ENCODE assay signal across 8 cellular contexts in the genomic region with DNA sequence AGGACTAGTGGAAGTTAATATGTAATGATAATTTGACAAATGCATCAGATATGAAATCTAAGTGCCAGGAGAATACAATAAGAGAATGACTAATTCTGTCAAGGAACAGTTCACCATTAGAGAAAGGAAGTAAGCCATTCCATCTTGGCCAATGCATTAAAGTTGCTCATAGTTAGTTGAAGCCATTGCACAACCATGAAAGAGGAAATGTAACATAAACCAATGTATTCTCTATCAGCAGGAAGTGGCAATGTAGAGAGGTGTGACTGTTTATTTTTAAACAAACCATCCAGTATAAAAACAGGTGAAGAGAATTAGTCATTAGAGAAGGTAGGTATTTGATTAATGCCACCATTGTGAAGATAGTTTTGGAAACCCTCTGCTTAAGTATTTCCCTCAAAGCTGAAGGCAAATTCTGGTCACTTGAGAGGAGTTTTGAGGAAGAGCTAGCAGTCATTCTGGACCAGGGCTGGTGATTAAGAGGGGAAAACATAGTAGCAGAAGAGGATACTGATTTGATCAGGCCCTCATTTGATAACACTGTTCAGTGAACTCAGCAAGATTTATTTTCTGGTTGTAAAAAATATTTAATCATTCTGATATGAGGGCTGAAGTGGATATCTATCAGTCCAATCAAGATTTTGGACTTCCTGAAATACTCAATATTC. TPM values are rescaled to one million over a fixed set of nuclear protein-coding genes. Genes with fewer than 3 reads are reported as not detected.
DNase-seq lines count a peak whose midpoint lies in the region; ATAC-seq and TF ChIP-seq lines count a peak whose summit lies in the region.

No MANE protein-coding gene starts in this region.

- H3K9ac ChIP-seq in adipocyte (ENCODE audit: low read length), result no peak overlapping the region

- H3K4me3 ChIP-seq in Jurkat, Clone E6-1 (ENCODE audit: low read length), result no peak overlapping the region
- no peak overlapping the region for H3K4me3 ChIP-seq in adipocyte (ENCODE audit: low read length)

- in situ Hi-C loops in G401 (cut with HindIII; ENCODE audit: low sequenced_read_pairs), result no loop called here

- no peaks in the 10 kb centered on the region for H3K27me3 ChIP-seq in adipocyte (replicated peaks; ENCODE audit: control insufficient read depth, insufficient read depth, low read length)

- peak; percentile 50 for DNase-seq in Jurkat, Clone E6-1 (ENCODE audit: low read depth, low spot score)
- peak; percentile 82 for DNase-seq in adipocyte (ENCODE audit: low read depth)
- DNase-seq in natural killer cell, result no peak
- DNase-seq in NCI-H526 treated with DMSO at 0.1 percent for 48 hours (lab: John Stamatoyannopoulos, UW), result no peak
- DNase-seq in G401 (ENCODE audit: low spot score), result no peak
- DNase-seq in stimulated activated CD4-positive, alpha-beta T cell treated with anti-CD3 and anti-CD28 coated beads, Interleukin-2, amount 100 ng/mL, for 24 hours, result no peak
- no peak for DNase-seq in NCI-H524 (lab: John Stamatoyannopoulos, UW)

- H3K27ac Mint-ChIP-seq in natural killer cell, result peak overlapping the region; percentile 82 to 83

- H3K9me3 Mint-ChIP-seq in natural killer cell, result no peaks in the 10 kb centered on the region

- peak overlapping the region; percentile 32 for H3K4me3 Mint-ChIP-seq in natural killer cell

- H3K36me3 ChIP-seq in adipocyte (ENCODE audit: control insufficient read depth, insufficient read depth, low read length, severe bottlenecking), result no peaks in the 10 kb centered on the region

- no peaks in the 10 kb centered on the region for H3K27me3 Mint-ChIP-seq in natural killer cell (ENCODE audit: low read depth in 2 of 2)

- peak; percentile 68 for ATAC-seq in GM18511 (IDR thresholded peaks at IDR 0.05; ENCODE audit: unreplicated experiment)
- peak; percentile 89 to 95 (median 92) for ATAC-seq in natural killer cell

- TF ChIP-seq CTCF in natural killer cell (IDR thresholded peaks at IDR 0.05), result no peak

- H3K4me1 Mint-ChIP-seq in natural killer cell, result peaks cover 14 to 15% of the 10 kb centered on the region in 2 donors

- intact Hi-C loops in natural killer cell (cut with micrococcal nuclease), result no loop called here

- H3K4me1 ChIP-seq in adipocyte (ENCODE audit: control insufficient read depth, insufficient read depth, low read length), result peaks cover 45% of the 10 kb centered on the region

- no peaks in the 10 kb centered on the region for H3K9me3 ChIP-seq in adipocyte (ENCODE audit: control insufficient read depth, low read length)

- H3K36me3 Mint-ChIP-seq in natural killer cell, result no peaks in the 10 kb centered on the region

RNA-seq across cellular contexts. Expression of a gene that starts 10.8 kb away (rescaled TPM):
- 177 TPM for polyA plus RNA-seq in Jurkat, Clone E6-1 (2012; ENCODE audit: insufficient read depth, insufficient read length)
- total RNA-seq in natural killer cell, result 100 to 1,000 TPM; 132 to 230 (median 155) TPM
- total RNA-seq in G401 (2014; rRNA removed; shearing (Covaris generic)), result 851 and 1,039 TPM in 2 replicates

Comparison
In these comparisons a context has a peak if more than half of its experiments do, and no peak if none do; other contexts are left out.
1. DNase-seq: peak in Jurkat, Clone E6-1 (single experiment) and adipocyte (single experiment); none in natural killer cell (single experiment), NCI-H526 treated with DMSO at 0.1 percent for 48 hours (single experiment), G401 (single experiment), stimulated activated CD4-positive, alpha-beta T cell treated with anti-CD3 and anti-CD28 coated beads, Interleukin-2, amount 100 ng/mL, for 24 hours (0 of 2) and NCI-H524 (0 of 2).